ENCODE assay signal across 24 cellular contexts in genomic region chr14:73276836-73277235, GRCh38.
"Had no signal": no experiment of that assay in that cellular context is flagged by ENCODE, and none has a peak within 500 bp of the region (broad histone marks: within the 10 kb centered on the region; RNA-seq: fewer than 3 reads in every experiment).

No MANE protein-coding gene starts in this region.

- H3K9me3 ChIP-seq: pancreas, psoas muscle, right atrium auricular region, tibial artery had no signal

- H3K4me3 ChIP-seq: pancreas, psoas muscle, right atrium auricular region, tibial artery had no signal

- H3K27ac ChIP-seq: pancreas, psoas muscle, right atrium auricular region, tibial artery, VCaP had no signal

- H3K4me3 Mint-ChIP-seq: activated CD4-positive, alpha-beta T cell treated with anti-CD3 and anti-CD28 coated beads, Interleukin-2, amount 10 ng/mL, durations not matched to agents 7 days and 5 days; activated CD8-positive, alpha-beta memory T cell treated with anti-CD3 and anti-CD28 coated beads, Interleukin-2, amount 10 ng/mL, durations not matched to agents 7 days and 5 days; activated CD8-positive, alpha-beta T cell treated with anti-CD3 and anti-CD28 coated beads for 36 hours; activated T-helper 1 cell treated with anti-CD3 and anti-CD28 coated beads, Interleukin-12 subunit alpha, Interleukin-12 subunit beta, Interleukin-2, Interleukin-4 antibody, amounts not matched to agents 30 ng/mL and 10 ng/mL and 1 ng/mL, durations not matched to agents 14 hours and 24 hours and 36 hours; brain; naive thymus-derived CD4-positive, alpha-beta T cell; stimulated activated naive CD8-positive, alpha-beta T cell treated with anti-CD3 and anti-CD28 coated beads, Interleukin-15, Interleukin-2, amounts not matched to agents 100 ng/mL and 50 ng/mL, for 24 hours; T-cell; T-helper 2 cell treated with Interferon-gamma antibody and Interleukin-4, amounts not matched to agents 5 μg/mL and 100 μg/mL, for 36 hours had no signal

- H3K4me1 Mint-ChIP-seq: brain had no signal

- H3K27me3 Mint-ChIP-seq: activated CD4-positive, alpha-beta T cell treated with anti-CD3 and anti-CD28 coated beads, Interleukin-2, amount 10 ng/mL, durations not matched to agents 7 days and 5 days; activated CD8-positive, alpha-beta memory T cell treated with anti-CD3 and anti-CD28 coated beads, Interleukin-2, amount 10 ng/mL, durations not matched to agents 7 days and 5 days; activated CD8-positive, alpha-beta T cell treated with anti-CD3 and anti-CD28 coated beads for 36 hours; brain; naive thymus-derived CD4-positive, alpha-beta T cell; stimulated activated naive CD8-positive, alpha-beta T cell treated with anti-CD3 and anti-CD28 coated beads, Interleukin-15, Interleukin-2, amounts not matched to agents 100 ng/mL and 50 ng/mL, for 24 hours; T-cell had no signal

- H3K27me3 ChIP-seq: pancreas, right atrium auricular region, tibial artery had no signal

- H3K9me3 Mint-ChIP-seq: activated CD4-positive, alpha-beta T cell treated with anti-CD3 and anti-CD28 coated beads, Interleukin-2, amount 10 ng/mL, durations not matched to agents 7 days and 5 days; activated CD8-positive, alpha-beta T cell treated with anti-CD3 and anti-CD28 coated beads for 36 hours; activated naive CD4-positive, alpha-beta T cell treated with anti-CD3 and anti-CD28 coated beads, Interleukin-2, amount 50 U/mL, for 72 hours; activated T-helper 1 cell treated with anti-CD3 and anti-CD28 coated beads, Interleukin-12 subunit alpha, Interleukin-12 subunit beta, Interleukin-2, Interleukin-4 antibody, amounts not matched to agents 30 ng/mL and 10 ng/mL and 1 ng/mL, durations not matched to agents 14 hours and 24 hours and 36 hours; brain; naive thymus-derived CD4-positive, alpha-beta T cell; stimulated activated naive CD8-positive, alpha-beta T cell treated with anti-CD3 and anti-CD28 coated beads, Interleukin-15, Interleukin-2, amounts not matched to agents 100 ng/mL and 50 ng/mL, for 24 hours; T-cell; T-helper 2 cell treated with Interferon-gamma antibody and Interleukin-4, amounts not matched to agents 5 μg/mL and 100 μg/mL, for 36 hours had no signal

- ATAC-seq: activated CD8-positive, alpha-beta memory T cell treated with anti-CD3 and anti-CD28 coated beads, Interleukin-2, amount 10 ng/mL, durations not matched to agents 7 days and 5 days; activated CD8-positive, alpha-beta T cell treated with anti-CD3 and anti-CD28 coated beads for 36 hours; left ventricle myocardium superior; naive thymus-derived CD4-positive, alpha-beta T cell; pancreas; psoas muscle; T-cell had no signal

- H3K27ac Mint-ChIP-seq: activated CD4-positive, alpha-beta T cell treated with anti-CD3 and anti-CD28 coated beads, Interleukin-2, amount 10 ng/mL, durations not matched to agents 7 days and 5 days; activated CD8-positive, alpha-beta memory T cell treated with anti-CD3 and anti-CD28 coated beads, Interleukin-2, amount 10 ng/mL, durations not matched to agents 7 days and 5 days; activated CD8-positive, alpha-beta T cell treated with anti-CD3 and anti-CD28 coated beads for 36 hours; activated naive CD4-positive, alpha-beta T cell treated with anti-CD3 and anti-CD28 coated beads, Interleukin-2, amount 50 U/mL, for 72 hours; activated T-helper 1 cell treated with anti-CD3 and anti-CD28 coated beads, Interleukin-12 subunit alpha, Interleukin-12 subunit beta, Interleukin-2, Interleukin-4 antibody, amounts not matched to agents 30 ng/mL and 10 ng/mL and 1 ng/mL, durations not matched to agents 14 hours and 24 hours and 36 hours; brain; stimulated activated naive CD8-positive, alpha-beta T cell treated with anti-CD3 and anti-CD28 coated beads, Interleukin-15, Interleukin-2, amounts not matched to agents 100 ng/mL and 50 ng/mL, for 24 hours; T-cell; T-helper 2 cell treated with Interferon-gamma antibody and Interleukin-4, amounts not matched to agents 5 μg/mL and 100 μg/mL, for 36 hours had no signal

- H3K4me1 ChIP-seq: pancreas, right atrium auricular region, tibial artery had no signal

- DNase-seq: activated CD4-positive, alpha-beta T cell treated with anti-CD3 and anti-CD28 coated beads, Interleukin-2, amount 10 ng/mL, durations not matched to agents 7 days and 5 days; activated CD4-positive, CD25-positive, alpha-beta regulatory T cell treated with anti-CD3 and anti-CD28 coated beads, Interleukin-2, amount 50 U/mL, for 72 hours; activated CD8-positive, alpha-beta memory T cell treated with anti-CD3 and anti-CD28 coated beads, Interleukin-2, amount 10 ng/mL, durations not matched to agents 7 days and 5 days; activated CD8-positive, alpha-beta T cell treated with anti-CD3 and anti-CD28 coated beads for 36 hours; activated gamma-delta T cell; aorta; dermis blood vessel endothelial cell; effector CD8-positive, alpha-beta T cell; foreskin melanocyte; left ventricle myocardium superior; naive thymus-derived CD4-positive, alpha-beta T cell; pancreas; psoas muscle; stimulated activated CD4-positive, alpha-beta T cell treated with anti-CD3 and anti-CD28 coated beads, Interleukin-12 subunit alpha, Interleukin-12 subunit beta, amount 100 ng/mL, for 4 hours; stimulated activated CD4-positive, alpha-beta T cell treated with anti-CD3 and anti-CD28 coated beads, Interleukin-4, amount 100 ng/mL, for 4 hours; T-cell; tibial artery had no signal
